In the genomic region with DNA sequence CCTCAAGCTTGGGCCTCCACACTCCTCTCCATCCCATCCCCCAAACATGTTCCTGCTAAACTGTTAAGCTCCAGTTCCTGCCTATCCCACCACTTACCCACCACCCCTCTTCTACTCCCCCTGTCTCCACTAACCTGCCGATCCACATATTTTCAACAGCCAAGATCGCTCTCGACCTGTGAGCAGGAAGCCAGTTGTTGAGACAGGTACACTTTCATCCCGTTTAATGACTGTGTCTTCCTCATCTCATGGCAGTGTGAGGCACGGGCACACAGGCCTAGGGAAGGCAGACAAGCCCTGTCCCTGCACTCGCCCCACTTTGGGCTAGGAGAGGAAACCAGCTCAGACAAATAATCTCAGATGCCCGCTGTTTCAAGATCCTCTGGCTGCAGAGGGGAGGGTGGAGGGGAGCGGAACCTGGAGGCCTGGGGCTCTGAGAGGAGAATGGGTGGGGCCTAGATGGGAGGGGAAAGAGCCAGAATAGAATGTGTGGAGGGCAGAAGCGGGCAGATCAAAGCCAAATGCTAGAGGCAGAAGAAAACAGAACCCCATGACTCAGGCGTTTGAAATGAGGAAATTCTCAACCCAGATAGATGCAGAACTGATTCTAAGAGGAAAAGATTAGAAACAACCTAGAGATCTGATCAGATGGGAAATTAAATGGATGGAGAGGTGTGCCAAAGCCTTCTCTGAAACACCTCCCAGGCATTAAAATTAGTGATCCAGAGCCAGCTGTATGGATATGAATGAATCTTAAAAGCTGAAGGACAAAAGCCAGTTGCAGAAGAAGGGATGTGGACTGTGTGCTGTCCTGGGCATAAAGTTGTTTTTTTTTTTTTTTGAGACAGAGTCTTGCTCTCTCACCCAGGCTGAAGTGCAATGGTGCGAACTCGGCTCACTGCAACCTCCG, we compare ENCODE assay signal across 8 cellular contexts. TPM values are rescaled to one million over a fixed set of nuclear protein-coding genes. Genes with fewer than 3 reads are reported as not detected.
DNase-seq lines count a peak whose midpoint lies in the region; ATAC-seq, FAIRE-seq and TF ChIP-seq lines count a peak whose summit lies in the region.

No MANE protein-coding gene starts in this region.

- H3K27ac Mint-ChIP-seq in CD14-positive monocyte, result peak overlapping the region; percentile 90 to 95 (median 93)

- no peaks in the 10 kb centered on the region for H3K36me3 ChIP-seq in pancreas

- peak overlapping the region; percentile 74 to 94 for H3K4me3 Mint-ChIP-seq in CD14-positive monocyte

- intact Hi-C loops in CD14-positive monocyte (cut with micrococcal nuclease), result no loop called here
- intact Hi-C loops in pancreas (cut with DNase I), result no loop called here

- FAIRE-seq in pancreas (lab: Jason Lieb, UNC), result no peak

- no peaks in the 10 kb centered on the region for H3K9me3 ChIP-seq in pancreas

- DNase-seq in CD14-positive monocyte (ENCODE audit: low spot score), result peak; percentile 70
- peak; percentile 61 for DNase-seq in NCI-H2227 treated with DMSO at 0.1 percent for 48 hours (lab: John Stamatoyannopoulos, UW)
- DNase-seq in activated T-cell treated with anti-CD3 and anti-CD28 coated beads for 48 hours (ENCODE audit: low read depth), result peak; percentile 13
- DNase-seq in fibroblast of villous mesenchyme (ENCODE audit: low read depth), result peak; percentile 90
- DNase-seq in pancreas, result peak in 1 of 6 donors; percentile 72
- no peak for DNase-seq in NCI-H526 treated with DMSO at 0.1 percent for 48 hours (lab: John Stamatoyannopoulos, UW)
- DNase-seq in NCI-H2029 (lab: John Stamatoyannopoulos, UW), result no peak

- WGBS in pancreas, 2 donors, result 39 to 45% methylated on average over 13 of the region's 13 CpGs

- peaks cover 2 to 18% of the 10 kb centered on the region in 2 donors for H3K36me3 Mint-ChIP-seq in CD14-positive monocyte

- H3K9me3 Mint-ChIP-seq in CD14-positive monocyte, result peaks cover 0 to 3% (median 0%) of the 10 kb centered on the region in 7 donors

- peak overlapping the region; percentile 57 for H3K4me3 ChIP-seq in fibroblast of villous mesenchyme (ENCODE audit: low read depth, low read length)
- H3K4me3 ChIP-seq in pancreas, result no peak overlapping the region

- H3K27me3 ChIP-seq in pancreas, result no peaks in the 10 kb centered on the region

- TF ChIP-seq CTCF in CD14-positive monocyte (IDR thresholded peaks at IDR 0.05) (no peak), fibroblast of villous mesenchyme (IDR thresholded peaks at IDR 0.05; ENCODE audit: insufficient read depth, low read depth, low read length) (no peak), pancreas (IDR thresholded peaks at IDR 0.05) (no peak)

- peaks cover 34% of the 10 kb centered on the region for H3K4me1 Mint-ChIP-seq in CD14-positive monocyte

- peaks cover 0 to 2% (median 0%) of the 10 kb centered on the region in 3 donors for H3K4me1 ChIP-seq in pancreas

- H3K27me3 Mint-ChIP-seq in CD14-positive monocyte (ENCODE audit: low read depth in 3 of 3), result peaks cover 0 to 2% (median 1%) of the 10 kb centered on the region in 3 donors

- H3K27ac ChIP-seq in pancreas, result peak overlapping the region in 2 of 4 donors; percentile 12 to 41

- ATAC-seq in pancreas (peak; percentile 66 to 96 (median 84)), GM21390 (IDR thresholded peaks at IDR 0.05; ENCODE audit: unreplicated experiment) (no peak)

RNA-seq across cellular contexts. Expression of a gene that starts 16.9 kb away (rescaled TPM):
- polyA plus RNA-seq in CD14-positive monocyte (10 to 100 TPM; 10.3 to 20.3 TPM), pancreas (under 1 TPM; 0.23 to 0.30 TPM)
- total RNA-seq in fibroblast of villous mesenchyme (1.6 and 1.7 TPM in 2 replicates), pancreas (1 to 10 TPM in 3 of 6 donors, under 1 TPM in 3; 0.09 to 2.6 (median 0.86) TPM)

RNA-seq across cellular contexts. Expression of a gene that starts 42.9 kb away (rescaled TPM):
- under 1 TPM in 1 of 2 donors, not detected in 1; 0.05 TPM for polyA plus RNA-seq in CD14-positive monocyte
- total RNA-seq in fibroblast of villous mesenchyme, result 360 and 363 TPM in 2 replicates
- 10 to 100 TPM in 1 of 6 donors, 1 to 10 TPM in 5; 1.2 to 16.6 (median 5.2) TPM for total RNA-seq in pancreas
- polyA plus RNA-seq in pancreas, result 1 to 10 TPM; 2.4 to 2.8 TPM

Comparison
In these comparisons a context has a peak if more than half of its experiments do, and no peak if none do; other contexts are left out.
1. DNase-seq: peak in CD14-positive monocyte (single experiment), NCI-H2227 treated with DMSO at 0.1 percent for 48 hours (single experiment), activated T-cell treated with anti-CD3 and anti-CD28 coated beads for 48 hours (single experiment) and fibroblast of villous mesenchyme (single experiment); none in NCI-H526 treated with DMSO at 0.1 percent for 48 hours (single experiment) and NCI-H2029 (single experiment).
2. RNA of a gene that starts 42.9 kb away (total RNA-seq): 360 to 363 TPM in fibroblast of villous mesenchyme; 1.2 to 16.6 TPM in pancreas; every median in the first group is over 10 times any median in the second.